In the genomic region with DNA sequence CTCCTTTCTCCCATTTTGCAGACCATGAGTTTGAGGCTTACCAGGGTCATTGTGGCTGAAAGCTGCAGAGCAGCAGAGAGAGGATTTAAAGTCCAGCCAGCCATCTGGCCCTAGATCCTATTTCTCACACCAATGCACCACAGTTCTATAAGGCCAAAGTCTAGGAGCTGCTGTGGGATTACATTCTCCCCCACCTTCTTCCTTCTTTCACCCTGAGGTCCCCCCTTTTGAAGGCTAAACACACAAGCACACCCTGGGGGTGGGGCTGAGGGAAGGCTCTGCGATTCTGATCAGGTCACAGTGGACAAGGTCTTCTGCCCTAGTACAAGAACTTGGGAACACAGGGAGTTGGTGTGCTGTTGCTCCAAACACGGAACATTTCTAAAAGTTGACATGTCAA, we compare ENCODE assay signal across 15 cellular contexts.
DNase-seq lines count a peak whose midpoint lies in the region; TF ChIP-seq lines count a peak whose summit lies in the region.
"Had no signal": no experiment of that assay in that cellular context is flagged by ENCODE, and none has a peak within 500 bp of the region (broad histone marks: within the 10 kb centered on the region; RNA-seq: fewer than 3 reads in every experiment).

No MANE protein-coding gene starts in this region.

- H3K36me3 ChIP-seq in WERI-Rb-1 (no peaks in the 10 kb centered on the region), hepatocyte (replicated peaks; ENCODE audit: insufficient read depth, low read depth) (no peaks in the 10 kb centered on the region), SK-N-SH (replicated peaks in 1 of 2; ENCODE audit: control insufficient read depth in 1 of 2, insufficient read depth in 2 of 2, low read length in 1 of 2) (no peaks in the 10 kb centered on the region)
- H3K36me3 ChIP-seq: BE2C, BLaER1 had no signal

- TF ChIP-seq CTCF in WERI-Rb-1 (IDR thresholded peaks at IDR 0.05; ENCODE audit: low read depth, low read length) (no peak), hepatocyte (IDR thresholded peaks at IDR 0.05; ENCODE audit: poor library complexity) (no peak), SK-N-SH (IDR thresholded peaks at IDR 0.05) (no peak)

- peaks cover 23% of the 10 kb centered on the region for H3K9me3 ChIP-seq in WERI-Rb-1 (ENCODE audit: severe bottlenecking)
- no peaks in the 10 kb centered on the region for H3K9me3 ChIP-seq in hepatocyte (ENCODE audit: low read depth)
- H3K9me3 ChIP-seq in SK-N-SH, result peaks cover 3% of the 10 kb centered on the region
- H3K9me3 ChIP-seq: BE2C had no signal

- no peak overlapping the region for H2AFZ ChIP-seq in hepatocyte
- no peak overlapping the region for H2AFZ ChIP-seq in SK-N-SH (ENCODE audit: low read depth)

- no peaks in the 10 kb centered on the region for H3K79me2 ChIP-seq in hepatocyte
- H3K79me2 ChIP-seq in SK-N-SH (ENCODE audit: insufficient read depth), result no peaks in the 10 kb centered on the region

- POLR2A ChIA-PET in SK-N-SH (lab: Yijun Ruan, JAX), result no interaction called here

- H3K4me3 ChIP-seq in WERI-Rb-1 (ENCODE audit: low read depth, low read length), result no peak overlapping the region
- no peak overlapping the region for H3K4me3 ChIP-seq in hepatocyte
- H3K4me3 ChIP-seq in SK-N-SH (ENCODE audit: low read depth in 2 of 2, low read length in 1 of 2), result no peak overlapping the region
- H3K4me3 ChIP-seq: BLaER1 had no signal

- TF ChIP-seq RAD21 in SK-N-SH (IDR thresholded peaks at IDR 0.05; ENCODE audit: low read length), result no peak

- H3K4me2 ChIP-seq in hepatocyte (no peak overlapping the region), SK-N-SH (no peak overlapping the region)
- H3K4me2 ChIP-seq: BLaER1 had no signal

- H3F3A ChIP-seq in SK-N-SH (replicated peaks; ENCODE audit: insufficient read depth), result no peaks in the 10 kb centered on the region

- H3K9ac ChIP-seq in SK-N-SH, result no peak overlapping the region
- H3K9ac ChIP-seq: BLaER1 had no signal

- H3K4me1 ChIP-seq in hepatocyte (ENCODE audit: insufficient read depth), result peaks cover 11% of the 10 kb centered on the region
- H3K4me1 ChIP-seq in SK-N-SH (ENCODE audit: control insufficient read depth in 1 of 2, insufficient read depth in 2 of 2, low read depth in 1 of 2, low read length in 1 of 2), result no peaks in the 10 kb centered on the region
- H3K4me1 ChIP-seq: BE2C, BLaER1, Caco-2 had no signal

- H3K27ac ChIP-seq in WERI-Rb-1, result peak overlapping the region; percentile 56
- peak overlapping the region; percentile 20 for H3K27ac ChIP-seq in hepatocyte
- H3K27ac ChIP-seq in SK-N-SH (ENCODE audit: low read depth in 2 of 2, low read length in 1 of 2), result no peak overlapping the region
- H3K27ac ChIP-seq: BLaER1 had no signal

- H3K9me2 ChIP-seq in hepatocyte (replicated peaks; ENCODE audit: insufficient read depth), result no peaks in the 10 kb centered on the region
- H3K9me2 ChIP-seq in SK-N-SH, result no peaks in the 10 kb centered on the region

- WGBS in hepatocyte (ENCODE audit: low lambda C conversion rate, missing lambda C conversion rate), result 71% methylated on average over 2 of the region's 2 CpGs
- WGBS in SK-N-SH (ENCODE audit: low lambda C conversion rate), result 0% methylated on average over 2 of the region's 2 CpGs

- H3K27me3 ChIP-seq in WERI-Rb-1 (ENCODE audit: insufficient read depth, low read depth, severe bottlenecking) (no peaks in the 10 kb centered on the region), hepatocyte (no peaks in the 10 kb centered on the region), SK-N-SH (ENCODE audit: insufficient read depth) (no peaks in the 10 kb centered on the region)
- H3K27me3 ChIP-seq: BE2C, BLaER1 had no signal

- DNase-seq in WERI-Rb-1 (peak; percentile 76), hepatocyte (ENCODE audit: low spot score) (no peak), SK-N-SH (no peak), foreskin melanocyte (no peak)
- no peak for DNase-seq in activated CD4-positive, alpha-beta T cell treated with anti-CD3 and anti-CD28 coated beads, Interleukin-2, amount 50 U/mL, for 1 hour
- DNase-seq: 8988T; ACHN; BE2C; C1 segment of cervical spinal cord; Caco-2; Calu3; CD4-positive, alpha-beta memory T cell; CD4-positive, CD25-positive, alpha-beta regulatory T cell; GF-D8 had no signal

- no peak for TF ChIP-seq EP300 in SK-N-SH (IDR thresholded peaks at IDR 0.05; ENCODE audit: borderline replicate concordance in 1 of 2, low read depth in 1 of 2, low read length in 1 of 2)

- CTCF ChIA-PET in SK-N-SH (lab: Yijun Ruan, JAX), result no interaction called here

- H4K20me1 ChIP-seq in hepatocyte (ENCODE audit: insufficient read depth, poor library complexity, severe bottlenecking) (no peaks in the 10 kb centered on the region), SK-N-SH (ENCODE audit: insufficient read depth) (no peaks in the 10 kb centered on the region)
- H4K20me1 ChIP-seq: BLaER1 had no signal

TF ChIP-seq in SK-N-SH, 30 proteins besides CTCF, POLR2A, EP300 and RAD21:
- no peak for TF ChIP-seq ELF1 (IDR thresholded peaks at IDR 0.05)
- no peak for TF ChIP-seq NRF1 (IDR thresholded peaks at IDR 0.05; ENCODE audit: low read depth, low read length)
- no peak for TF ChIP-seq POLR2AphosphoS5 (IDR thresholded peaks at IDR 0.05; ENCODE audit: low read depth, low read length)
- no peak for TF ChIP-seq SMC3 (IDR thresholded peaks at IDR 0.05; ENCODE audit: low read depth, low read length)
- no peak for TF ChIP-seq CHD2 (IDR thresholded peaks at IDR 0.05; ENCODE audit: low read length, partially characterized antibody)
- TF ChIP-seq GABPA (IDR thresholded peaks at IDR 0.05; ENCODE audit: low read depth), result no peak
- TF ChIP-seq ZBTB33 (IDR thresholded peaks at IDR 0.05; ENCODE audit: borderline replicate concordance, low read depth), result no peak
- TF ChIP-seq EZH2phosphoT487 (IDR thresholded peaks at IDR 0.05; ENCODE audit: borderline replicate concordance, low read depth), result no peak
- no peak for TF ChIP-seq REST (IDR thresholded peaks at IDR 0.05; ENCODE audit: low read depth, low read length)
- TF ChIP-seq MAX (IDR thresholded peaks at IDR 0.05; ENCODE audit: low read depth), result no peak
- TF ChIP-seq, protein P1, sequence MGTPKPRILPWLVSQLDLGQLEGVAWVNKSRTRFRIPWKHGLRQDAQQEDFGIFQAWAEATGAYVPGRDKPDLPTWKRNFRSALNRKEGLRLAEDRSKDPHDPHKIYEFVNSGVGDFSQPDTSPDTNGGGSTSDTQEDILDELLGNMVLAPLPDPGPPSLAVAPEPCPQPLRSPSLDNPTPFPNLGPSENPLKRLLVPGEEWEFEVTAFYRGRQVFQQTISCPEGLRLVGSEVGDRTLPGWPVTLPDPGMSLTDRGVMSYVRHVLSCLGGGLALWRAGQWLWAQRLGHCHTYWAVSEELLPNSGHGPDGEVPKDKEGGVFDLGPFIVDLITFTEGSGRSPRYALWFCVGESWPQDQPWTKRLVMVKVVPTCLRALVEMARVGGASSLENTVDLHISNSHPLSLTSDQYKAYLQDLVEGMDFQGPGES (IDR thresholded peaks at IDR 0.05; ENCODE audit: low read depth, low read length), result no peak
- no peak for TF ChIP-seq SIN3A (IDR thresholded peaks at IDR 0.05; ENCODE audit: borderline replicate concordance, low read depth, low read length)
- no peak for TF ChIP-seq NFIC (IDR thresholded peaks at IDR 0.05; ENCODE audit: borderline replicate concordance)

Comparison
In these comparisons a context has a peak if more than half of its experiments do, and no peak if none do; other contexts are left out.
1. H3K27ac ChIP-seq: peak in WERI-Rb-1 (single experiment) and hepatocyte (single experiment); none in SK-N-SH (0 of 2).